ENCODE assay signal across 1 cellular context in the genomic region with DNA sequence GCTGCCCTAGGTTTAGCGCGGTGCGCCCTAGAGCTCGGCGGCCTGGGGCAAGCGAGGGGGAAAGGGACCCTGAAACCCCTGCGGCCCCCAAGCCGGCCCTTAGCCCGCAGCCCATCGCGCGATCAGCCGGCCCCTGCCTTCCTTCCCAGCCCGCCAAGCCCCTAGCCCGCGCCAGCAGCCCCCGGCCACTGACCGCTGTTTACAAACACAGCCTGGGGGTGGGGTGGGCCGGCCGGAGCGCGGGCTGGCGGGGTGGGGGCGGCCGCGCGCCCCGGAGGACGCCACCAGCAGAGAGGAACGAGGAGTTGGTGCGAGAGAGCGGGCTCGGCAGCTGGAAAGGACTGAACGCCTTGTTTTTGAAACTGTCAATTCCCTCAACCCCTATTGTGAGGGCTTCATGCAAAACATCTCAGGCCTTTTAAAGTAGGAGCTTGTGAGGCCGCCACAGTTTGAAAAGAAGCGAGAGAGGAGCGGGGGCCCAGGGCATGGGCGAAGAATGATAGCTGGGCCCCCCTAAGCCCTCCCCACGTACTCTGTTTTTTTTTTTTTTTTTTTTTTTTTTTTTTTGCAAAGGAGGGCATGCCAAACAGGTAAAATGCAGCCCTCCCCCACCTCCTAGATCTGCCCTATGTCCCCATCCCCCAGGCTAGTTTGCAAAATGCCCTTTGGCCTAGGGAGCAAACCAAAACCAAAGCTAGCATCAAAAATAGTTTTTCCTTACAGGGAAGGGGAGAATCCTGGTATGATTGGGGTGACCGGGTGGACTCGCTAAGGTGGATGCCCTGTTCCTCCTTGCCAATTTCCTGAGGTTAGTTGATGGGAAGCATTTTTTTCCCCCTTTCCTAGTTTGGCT.
TF ChIP-seq lines count a peak whose summit lies in the region.

No MANE protein-coding gene starts in this region.

TF ChIP-seq in HepG2, 621 proteins besides CTCF, POLR2A, EP300 and RAD21 (continued from another document):
- no peak for TF ChIP-seq KAT7 (CRISPR knock-in tag; IDR thresholded peaks at IDR 0.05; ENCODE audit: borderline replicate concordance)
- TF ChIP-seq PHF8 (CRISPR knock-in tag; IDR thresholded peaks at IDR 0.05): no peak
- TF ChIP-seq, protein P1, sequence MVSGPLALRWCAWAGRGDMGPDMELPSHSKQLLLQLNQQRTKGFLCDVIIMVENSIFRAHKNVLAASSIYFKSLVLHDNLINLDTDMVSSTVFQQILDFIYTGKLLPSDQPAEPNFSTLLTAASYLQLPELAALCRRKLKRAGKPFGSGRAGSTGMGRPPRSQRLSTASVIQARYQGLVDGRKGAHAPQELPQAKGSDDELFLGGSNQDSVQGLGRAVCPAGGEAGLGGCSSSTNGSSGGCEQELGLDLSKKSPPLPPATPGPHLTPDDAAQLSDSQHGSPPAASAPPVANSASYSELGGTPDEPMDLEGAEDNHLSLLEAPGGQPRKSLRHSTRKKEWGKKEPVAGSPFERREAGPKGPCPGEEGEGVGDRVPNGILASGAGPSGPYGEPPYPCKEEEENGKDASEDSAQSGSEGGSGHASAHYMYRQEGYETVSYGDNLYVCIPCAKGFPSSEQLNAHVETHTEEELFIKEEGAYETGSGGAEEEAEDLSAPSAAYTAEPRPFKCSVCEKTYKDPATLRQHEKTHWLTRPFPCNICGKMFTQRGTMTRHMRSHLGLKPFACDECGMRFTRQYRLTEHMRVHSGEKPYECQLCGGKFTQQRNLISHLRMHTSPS (CRISPR knock-in tag; IDR thresholded peaks at IDR 0.05; ENCODE audit: low read depth): no peak
- no peak for TF ChIP-seq ZNF546 (CRISPR knock-in tag; conservative IDR thresholded peaks at IDR 0.05)
- TF ChIP-seq ZMYM4 (CRISPR knock-in tag; IDR thresholded peaks at IDR 0.05): 0 out of 2 replicates have a peak, but pooled peaks have one; percentile 27
- TF ChIP-seq SSRP1 (CRISPR knock-in tag; IDR thresholded peaks at IDR 0.05): no peak
- TF ChIP-seq NR2F6 (IDR thresholded peaks at IDR 0.05): no peak
- TF ChIP-seq NR2F6 (CRISPR knock-in tag; IDR thresholded peaks at IDR 0.05): peak; percentile 50; the same call in 1 of the 2 replicates
- TF ChIP-seq MBD4 (IDR thresholded peaks at IDR 0.05; ENCODE audit: borderline replicate concordance, low read length): no peak
- TF ChIP-seq ZBTB43 (CRISPR knock-in tag; conservative IDR thresholded peaks at IDR 0.05): no peak
- TF ChIP-seq KDM5B (CRISPR knock-in tag; IDR thresholded peaks at IDR 0.05; ENCODE audit: borderline replicate concordance): no peak
- no peak for TF ChIP-seq POGZ (CRISPR knock-in tag; IDR thresholded peaks at IDR 0.05)
- TF ChIP-seq, protein P2, sequence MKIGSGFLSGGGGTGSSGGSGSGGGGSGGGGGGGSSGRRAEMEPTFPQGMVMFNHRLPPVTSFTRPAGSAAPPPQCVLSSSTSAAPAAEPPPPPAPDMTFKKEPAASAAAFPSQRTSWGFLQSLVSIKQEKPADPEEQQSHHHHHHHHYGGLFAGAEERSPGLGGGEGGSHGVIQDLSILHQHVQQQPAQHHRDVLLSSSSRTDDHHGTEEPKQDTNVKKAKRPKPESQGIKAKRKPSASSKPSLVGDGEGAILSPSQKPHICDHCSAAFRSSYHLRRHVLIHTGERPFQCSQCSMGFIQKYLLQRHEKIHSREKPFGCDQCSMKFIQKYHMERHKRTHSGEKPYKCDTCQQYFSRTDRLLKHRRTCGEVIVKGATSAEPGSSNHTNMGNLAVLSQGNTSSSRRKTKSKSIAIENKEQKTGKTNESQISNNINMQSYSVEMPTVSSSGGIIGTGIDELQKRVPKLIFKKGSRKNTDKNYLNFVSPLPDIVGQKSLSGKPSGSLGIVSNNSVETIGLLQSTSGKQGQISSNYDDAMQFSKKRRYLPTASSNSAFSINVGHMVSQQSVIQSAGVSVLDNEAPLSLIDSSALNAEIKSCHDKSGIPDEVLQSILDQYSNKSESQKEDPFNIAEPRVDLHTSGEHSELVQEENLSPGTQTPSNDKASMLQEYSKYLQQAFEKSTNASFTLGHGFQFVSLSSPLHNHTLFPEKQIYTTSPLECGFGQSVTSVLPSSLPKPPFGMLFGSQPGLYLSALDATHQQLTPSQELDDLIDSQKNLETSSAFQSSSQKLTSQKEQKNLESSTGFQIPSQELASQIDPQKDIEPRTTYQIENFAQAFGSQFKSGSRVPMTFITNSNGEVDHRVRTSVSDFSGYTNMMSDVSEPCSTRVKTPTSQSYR (CRISPR knock-in tag; IDR thresholded peaks at IDR 0.05; ENCODE audit: borderline replicate concordance): peak; percentile 76
- TF ChIP-seq ZNF124 (CRISPR knock-in tag; IDR thresholded peaks at IDR 0.05): no peak
- TF ChIP-seq HMG20A (CRISPR knock-in tag; IDR thresholded peaks at IDR 0.05; ENCODE audit: borderline replicate concordance): no peak
- TF ChIP-seq, protein P3, sequence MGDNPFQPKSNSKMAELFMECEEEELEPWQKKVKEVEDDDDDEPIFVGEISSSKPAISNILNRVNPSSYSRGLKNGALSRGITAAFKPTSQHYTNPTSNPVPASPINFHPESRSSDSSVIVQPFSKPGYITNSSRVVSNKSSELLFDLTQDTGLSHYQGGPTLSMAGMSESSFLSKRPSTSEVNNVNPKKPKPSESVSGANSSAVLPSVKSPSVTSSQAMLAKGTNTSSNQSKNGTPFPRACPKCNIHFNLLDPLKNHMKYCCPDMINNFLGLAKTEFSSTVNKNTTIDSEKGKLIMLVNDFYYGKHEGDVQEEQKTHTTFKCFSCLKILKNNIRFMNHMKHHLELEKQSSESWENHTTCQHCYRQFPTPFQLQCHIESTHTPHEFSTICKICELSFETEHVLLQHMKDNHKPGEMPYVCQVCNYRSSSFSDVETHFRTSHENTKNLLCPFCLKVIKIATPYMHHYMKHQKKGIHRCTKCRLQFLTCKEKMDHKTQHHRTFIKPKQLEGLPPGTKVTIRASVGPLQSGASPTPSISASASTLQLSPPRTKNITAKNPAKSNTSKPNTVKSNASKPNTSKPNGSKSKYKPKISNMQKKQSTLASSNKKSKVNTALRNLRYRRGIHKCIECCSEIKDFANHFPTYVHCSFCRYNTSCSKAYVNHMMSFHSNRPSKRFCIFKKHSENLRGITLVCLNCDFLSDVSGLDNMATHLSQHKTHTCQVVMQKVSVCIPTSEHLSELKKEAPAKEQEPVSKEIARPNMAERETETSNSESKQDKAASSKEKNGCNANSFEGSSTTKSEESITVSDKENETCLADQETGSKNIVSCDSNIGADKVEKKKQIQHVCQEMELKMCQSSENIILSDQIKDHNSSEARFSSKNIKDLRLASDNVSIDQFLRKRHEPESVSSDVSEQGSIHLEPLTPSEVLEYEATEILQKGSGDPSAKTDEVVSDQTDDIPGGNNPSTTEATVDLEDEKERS (CRISPR knock-in tag; IDR thresholded peaks at IDR 0.05): no peak
- no peak for TF ChIP-seq ZNF317 (CRISPR knock-in tag; IDR thresholded peaks at IDR 0.05)
- TF ChIP-seq HNF4G (IDR thresholded peaks at IDR 0.05; ENCODE audit: borderline replicate concordance, low read depth, low read length): peak; percentile 80
- no peak; the same call in 1 of the 2 replicates for TF ChIP-seq HNF4G (CRISPR knock-in tag; IDR thresholded peaks at IDR 0.05; ENCODE audit: borderline replicate concordance, low read depth)
- TF ChIP-seq ZNF343 (CRISPR knock-in tag; IDR thresholded peaks at IDR 0.05): no peak
- TF ChIP-seq ZNF766 (CRISPR knock-in tag; IDR thresholded peaks at IDR 0.05; ENCODE audit: borderline replicate concordance): no peak
- no peak for TF ChIP-seq ZNF615 (CRISPR knock-in tag; IDR thresholded peaks at IDR 0.05; ENCODE audit: borderline replicate concordance)
- no peak for TF ChIP-seq MIER3 (CRISPR knock-in tag; IDR thresholded peaks at IDR 0.05; ENCODE audit: borderline replicate concordance)
- TF ChIP-seq ZNF543 (CRISPR knock-in tag; IDR thresholded peaks at IDR 0.05): no peak
- TF ChIP-seq, protein P4, sequence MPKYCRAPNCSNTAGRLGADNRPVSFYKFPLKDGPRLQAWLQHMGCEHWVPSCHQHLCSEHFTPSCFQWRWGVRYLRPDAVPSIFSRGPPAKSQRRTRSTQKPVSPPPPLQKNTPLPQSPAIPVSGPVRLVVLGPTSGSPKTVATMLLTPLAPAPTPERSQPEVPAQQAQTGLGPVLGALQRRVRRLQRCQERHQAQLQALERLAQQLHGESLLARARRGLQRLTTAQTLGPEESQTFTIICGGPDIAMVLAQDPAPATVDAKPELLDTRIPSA (CRISPR knock-in tag; IDR thresholded peaks at IDR 0.05; ENCODE audit: borderline replicate concordance): no peak
- TF ChIP-seq, protein P5, sequence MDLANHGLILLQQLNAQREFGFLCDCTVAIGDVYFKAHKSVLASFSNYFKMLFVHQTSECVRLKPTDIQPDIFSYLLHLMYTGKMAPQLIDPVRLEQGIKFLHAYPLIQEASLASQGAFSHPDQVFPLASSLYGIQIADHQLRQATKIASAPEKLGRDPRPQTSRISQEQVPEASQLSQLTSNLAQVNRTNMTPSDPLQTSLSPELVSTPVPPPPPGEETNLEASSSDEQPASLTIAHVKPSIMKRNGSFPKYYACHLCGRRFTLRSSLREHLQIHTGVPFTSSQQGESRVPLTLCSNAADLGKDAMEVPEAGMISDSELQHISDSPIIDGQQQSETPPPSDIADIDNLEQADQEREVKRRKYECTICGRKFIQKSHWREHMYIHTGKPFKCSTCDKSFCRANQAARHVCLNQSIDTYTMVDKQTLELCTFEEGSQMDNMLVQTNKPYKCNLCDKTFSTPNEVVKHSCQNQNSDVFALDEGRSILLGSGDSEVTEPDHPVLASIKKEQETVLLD (CRISPR knock-in tag; IDR thresholded peaks at IDR 0.05; ENCODE audit: low read depth): no peak
- no peak for TF ChIP-seq TERF1 (CRISPR knock-in tag; IDR thresholded peaks at IDR 0.05)
- no peak for TF ChIP-seq TFDP1 (CRISPR knock-in tag; IDR thresholded peaks at IDR 0.05; ENCODE audit: borderline replicate concordance)
- TF ChIP-seq ZNF7 (CRISPR knock-in tag; IDR thresholded peaks at IDR 0.05): no peak
- TF ChIP-seq, protein P6, sequence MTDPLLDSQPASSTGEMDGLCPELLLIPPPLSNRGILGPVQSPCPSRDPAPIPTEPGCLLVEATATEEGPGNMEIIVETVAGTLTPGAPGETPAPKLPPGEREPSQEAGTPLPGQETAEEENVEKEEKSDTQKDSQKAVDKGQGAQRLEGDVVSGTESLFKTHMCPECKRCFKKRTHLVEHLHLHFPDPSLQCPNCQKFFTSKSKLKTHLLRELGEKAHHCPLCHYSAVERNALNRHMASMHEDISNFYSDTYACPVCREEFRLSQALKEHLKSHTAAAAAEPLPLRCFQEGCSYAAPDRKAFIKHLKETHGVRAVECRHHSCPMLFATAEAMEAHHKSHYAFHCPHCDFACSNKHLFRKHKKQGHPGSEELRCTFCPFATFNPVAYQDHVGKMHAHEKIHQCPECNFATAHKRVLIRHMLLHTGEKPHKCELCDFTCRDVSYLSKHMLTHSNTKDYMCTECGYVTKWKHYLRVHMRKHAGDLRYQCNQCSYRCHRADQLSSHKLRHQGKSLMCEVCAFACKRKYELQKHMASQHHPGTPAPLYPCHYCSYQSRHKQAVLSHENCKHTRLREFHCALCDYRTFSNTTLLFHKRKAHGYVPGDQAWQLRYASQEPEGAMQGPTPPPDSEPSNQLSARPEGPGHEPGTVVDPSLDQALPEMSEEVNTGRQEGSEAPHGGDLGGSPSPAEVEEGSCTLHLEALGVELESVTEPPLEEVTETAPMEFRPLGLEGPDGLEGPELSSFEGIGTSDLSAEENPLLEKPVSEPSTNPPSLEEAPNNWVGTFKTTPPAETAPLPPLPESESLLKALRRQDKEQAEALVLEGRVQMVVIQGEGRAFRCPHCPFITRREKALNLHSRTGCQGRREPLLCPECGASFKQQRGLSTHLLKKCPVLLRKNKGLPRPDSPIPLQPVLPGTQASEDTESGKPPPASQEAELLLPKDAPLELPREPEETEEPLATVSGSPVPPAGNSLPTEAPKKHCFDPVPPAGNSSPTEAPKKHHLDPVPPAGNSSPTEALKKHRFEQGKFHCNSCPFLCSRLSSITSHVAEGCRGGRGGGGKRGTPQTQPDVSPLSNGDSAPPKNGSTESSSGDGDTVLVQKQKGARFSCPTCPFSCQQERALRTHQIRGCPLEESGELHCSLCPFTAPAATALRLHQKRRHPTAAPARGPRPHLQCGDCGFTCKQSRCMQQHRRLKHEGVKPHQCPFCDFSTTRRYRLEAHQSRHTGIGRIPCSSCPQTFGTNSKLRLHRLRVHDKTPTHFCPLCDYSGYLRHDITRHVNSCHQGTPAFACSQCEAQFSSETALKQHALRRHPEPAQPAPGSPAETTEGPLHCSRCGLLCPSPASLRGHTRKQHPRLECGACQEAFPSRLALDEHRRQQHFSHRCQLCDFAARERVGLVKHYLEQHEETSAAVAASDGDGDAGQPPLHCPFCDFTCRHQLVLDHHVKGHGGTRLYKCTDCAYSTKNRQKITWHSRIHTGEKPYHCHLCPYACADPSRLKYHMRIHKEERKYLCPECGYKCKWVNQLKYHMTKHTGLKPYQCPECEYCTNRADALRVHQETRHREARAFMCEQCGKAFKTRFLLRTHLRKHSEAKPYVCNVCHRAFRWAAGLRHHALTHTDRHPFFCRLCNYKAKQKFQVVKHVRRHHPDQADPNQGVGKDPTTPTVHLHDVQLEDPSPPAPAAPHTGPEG (CRISPR knock-in tag; IDR thresholded peaks at IDR 0.05): no peak
